ENCODE assay signal across 1 cellular context in the genomic region with DNA sequence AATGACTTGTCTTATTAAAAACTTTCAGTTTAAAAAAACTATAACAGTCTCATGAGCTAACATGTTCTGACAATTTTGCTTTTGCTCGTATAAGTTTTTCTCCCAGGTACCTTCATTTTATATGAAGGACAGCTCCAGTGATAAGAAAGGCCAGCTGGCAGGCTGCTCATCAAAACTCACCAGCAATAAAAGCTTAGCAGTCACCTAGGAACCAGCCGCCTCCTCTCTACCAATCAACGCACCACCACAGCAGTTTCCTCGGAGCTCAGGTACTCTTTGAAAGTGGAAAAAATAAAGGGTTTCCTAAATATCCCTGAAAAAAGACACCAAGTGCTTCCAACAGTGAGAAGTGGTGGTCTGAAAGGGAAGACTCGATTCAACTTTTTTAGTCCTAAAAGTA.
TF ChIP-seq lines count a peak whose summit lies in the region.

No MANE protein-coding gene starts in this region.

TF ChIP-seq in GM23338, 12 proteins besides CTCF, POLR2A, EP300 and RAD21 (continued from another document):
- TF ChIP-seq ZNF462 (CRISPR knock-in tag; IDR thresholded peaks at IDR 0.05): no peak
- no peak for TF ChIP-seq REST (IDR thresholded peaks at IDR 0.05; ENCODE audit: unreplicated experiment)
- no peak for TF ChIP-seq EZH2phosphoT487 (IDR thresholded peaks at IDR 0.05; ENCODE audit: unreplicated experiment)
- TF ChIP-seq EZH2 (IDR thresholded peaks at IDR 0.05; ENCODE audit: low read depth, unreplicated experiment): no peak
- TF ChIP-seq JUNB (IDR thresholded peaks at IDR 0.05; ENCODE audit: unreplicated experiment): no peak
- no peak for TF ChIP-seq ZNF114 (CRISPR knock-in tag; IDR thresholded peaks at IDR 0.05)
- no peak for TF ChIP-seq STAT1 (IDR thresholded peaks at IDR 0.05; ENCODE audit: unreplicated experiment)
- TF ChIP-seq ZNF331 (CRISPR knock-in tag; IDR thresholded peaks at IDR 0.05; ENCODE audit: low read depth): no peak
- no peak for TF ChIP-seq CREB1 (CRISPR knock-in tag; IDR thresholded peaks at IDR 0.05; ENCODE audit: low read depth)
